1 cellular context compared by ENCODE assay signal in genomic region chr1:25033030-25033827, GRCh38.
TF ChIP-seq lines count a peak whose summit lies in the region.

No MANE protein-coding gene starts in this region.

TF ChIP-seq in H1, 55 proteins besides CTCF, POLR2A, EP300 and RAD21:
- TF ChIP-seq NANOG (IDR thresholded peaks at IDR 0.05; ENCODE audit: insufficient read depth, low read depth, low read length, poor library complexity, severe bottlenecking) = no peak
- TF ChIP-seq SP4 (IDR thresholded peaks at IDR 0.05; ENCODE audit: low read length) = no peak
- TF ChIP-seq FOSL1 (IDR thresholded peaks at IDR 0.05; ENCODE audit: insufficient read depth, low read depth, low read length) = no peak
- no peak for TF ChIP-seq CEBPB (IDR thresholded peaks at IDR 0.05; ENCODE audit: low read depth, low read length)
- TF ChIP-seq KDM5A (IDR thresholded peaks at IDR 0.05; ENCODE audit: low read length) = no peak
